Comparison of ENCODE assay signal across 2 cellular contexts in genomic region chr6:91852232-91852631, GRCh38.
TF ChIP-seq lines count a peak whose summit lies in the region.

No MANE protein-coding gene starts in this region.

TF ChIP-seq in IMR-90, 13 proteins besides CTCF, POLR2A, EP300 and RAD21 (continued from another document):
- no peak for TF ChIP-seq FOS (IDR thresholded peaks at IDR 0.05; ENCODE audit: low read depth, low read length)
TF ChIP-seq in IMR-90: peak in this region for 0.

TF ChIP-seq in SK-N-SH, 30 proteins besides CTCF, POLR2A, EP300 and RAD21 (continued from another document):
- TF ChIP-seq TEAD4 (IDR thresholded peaks at IDR 0.05; ENCODE audit: borderline replicate concordance, insufficient read depth) (no peak), USF1 (IDR thresholded peaks at IDR 0.05; ENCODE audit: borderline replicate concordance, low read depth) (no peak), NFIC (IDR thresholded peaks at IDR 0.05; ENCODE audit: borderline replicate concordance) (no peak), GATA2 (CRISPR knock-in tag; IDR thresholded peaks at IDR 0.05) (no peak), MAX (IDR thresholded peaks at IDR 0.05; ENCODE audit: low read depth) (no peak)
